In the genomic region with DNA sequence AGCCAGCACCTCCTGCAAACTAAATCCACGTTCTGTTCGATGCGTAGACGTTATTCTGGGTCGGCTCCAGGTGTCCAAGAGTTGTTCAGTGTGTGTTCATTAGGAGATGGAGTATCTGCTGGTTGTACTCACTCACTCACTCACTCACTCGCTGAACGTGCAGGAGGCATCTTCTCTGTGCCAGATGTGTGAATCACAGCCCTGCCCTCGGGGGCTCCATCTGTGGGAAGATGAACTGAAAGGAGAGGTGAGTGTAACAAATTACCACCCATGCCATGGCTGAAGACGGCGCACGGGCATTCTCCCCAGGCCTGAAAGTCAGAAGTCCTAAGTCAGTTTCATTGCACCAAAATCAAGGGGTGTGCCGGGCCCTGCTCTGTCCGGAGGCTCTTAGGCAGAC, we compare ENCODE assay signal across 17 cellular contexts. TPM values are rescaled to one million over a fixed set of nuclear protein-coding genes. Genes with fewer than 3 reads are reported as not detected.
A peak's percentile ranks its signal among the peaks of the same experiment; 100 is the strongest.
DNase-seq lines count a peak whose midpoint lies in the region; ATAC-seq and TF ChIP-seq lines count a peak whose summit lies in the region.
"Had no signal": no experiment of that assay in that cellular context is flagged by ENCODE, and none has a peak within 500 bp of the region (broad histone marks: within the 10 kb centered on the region; RNA-seq: fewer than 3 reads in every experiment).

No MANE protein-coding gene starts in this region.

- peak; percentile 37 for DNase-seq in BJ (ENCODE audit: low read depth)
- DNase-seq in HFFc6, result peak; percentile 77
- DNase-seq in RPMI7951 (ENCODE audit: low read depth), result peak; percentile 59
- peak; percentile 33 to 79 for DNase-seq in foreskin fibroblast
- DNase-seq in activated naive CD4-positive, alpha-beta T cell treated with anti-CD3 and anti-CD28 coated beads, Interleukin-2, amount 50 U/mL, for 72 hours (ENCODE audit: low spot score in 2 of 2), result no peak
- no peak for DNase-seq in activated naive CD8-positive, alpha-beta T cell treated with anti-CD3 and anti-CD28 coated beads for 36 hours
- DNase-seq: DMS 273 treated with DMSO at 0.1 percent for 48 hours, Karpas-422, NCI-H1105 treated with DMSO at 0.1 percent for 48 hours, NCI-H187, NCI-H446 treated with DMSO at 0.1 percent for 48 hours, NCI-H774 had no signal

- peaks cover 29% of the 10 kb centered on the region for H3K27me3 ChIP-seq in BJ (ENCODE audit: control insufficient read depth, insufficient read depth, low read length)

- no peak overlapping the region for H3K4me3 ChIP-seq in BJ (ENCODE audit: low read depth, low read length)
- no peak overlapping the region for H3K4me3 ChIP-seq in foreskin fibroblast (ENCODE audit: low read depth in 1 of 2, low read length in 2 of 2)
- H3K4me3 ChIP-seq: A549, GM23338 had no signal

- ATAC-seq in activated naive CD4-positive, alpha-beta T cell treated with anti-CD3 and anti-CD28 coated beads, Interleukin-2, amount 50 U/mL, for 72 hours, result no peak
- ATAC-seq in HG03039 (IDR thresholded peaks at IDR 0.05; ENCODE audit: unreplicated experiment), result no peak
- ATAC-seq: GM23338, Right ventricle myocardium inferior had no signal

- no peak for TF ChIP-seq CTCF in BJ (IDR thresholded peaks at IDR 0.05; ENCODE audit: insufficient read depth, low read depth, low read length)
- TF ChIP-seq CTCF in HFFc6 (IDR thresholded peaks at IDR 0.05), result no peak
- TF ChIP-seq CTCF in foreskin fibroblast (IDR thresholded peaks at IDR 0.05; ENCODE audit: low read depth, low read length), result no peak

- POLR2A ChIA-PET in BJ (lab: Charles Lee), result no interaction called here

- H3K4me1 Mint-ChIP-seq in HFFc6 (ENCODE audit: low read depth), result peaks cover 12% of the 10 kb centered on the region
- H3K4me1 Mint-ChIP-seq in activated naive CD8-positive, alpha-beta T cell treated with anti-CD3 and anti-CD28 coated beads for 36 hours, result peaks cover 3% of the 10 kb centered on the region
- H3K4me1 Mint-ChIP-seq: CD14-positive monocyte had no signal

- H3K36me3 ChIP-seq in BJ (ENCODE audit: control insufficient read depth, insufficient read depth, low read length), result no peaks in the 10 kb centered on the region

- H3K36me3 Mint-ChIP-seq in HFFc6 (ENCODE audit: low read depth), result no peaks in the 10 kb centered on the region
- H3K36me3 Mint-ChIP-seq in activated naive CD4-positive, alpha-beta T cell treated with anti-CD3 and anti-CD28 coated beads, Interleukin-2, amount 50 U/mL, for 72 hours, result no peaks in the 10 kb centered on the region
- H3K36me3 Mint-ChIP-seq in activated naive CD8-positive, alpha-beta T cell treated with anti-CD3 and anti-CD28 coated beads for 36 hours, result peaks cover 9% of the 10 kb centered on the region
- H3K36me3 Mint-ChIP-seq: CD14-positive monocyte had no signal

- H3K9me3 Mint-ChIP-seq in HFFc6, result peaks cover 8% of the 10 kb centered on the region
- no peaks in the 10 kb centered on the region for H3K9me3 Mint-ChIP-seq in activated naive CD4-positive, alpha-beta T cell treated with anti-CD3 and anti-CD28 coated beads, Interleukin-2, amount 50 U/mL, for 72 hours
- H3K9me3 Mint-ChIP-seq in activated naive CD8-positive, alpha-beta T cell treated with anti-CD3 and anti-CD28 coated beads for 36 hours, result no peaks in the 10 kb centered on the region
- H3K9me3 Mint-ChIP-seq: GM23338 had no signal

- no peak overlapping the region for H3K27ac Mint-ChIP-seq in HFFc6
- no peak overlapping the region for H3K27ac Mint-ChIP-seq in activated naive CD4-positive, alpha-beta T cell treated with anti-CD3 and anti-CD28 coated beads, Interleukin-2, amount 50 U/mL, for 72 hours
- H3K27ac Mint-ChIP-seq in activated naive CD8-positive, alpha-beta T cell treated with anti-CD3 and anti-CD28 coated beads for 36 hours, result no peak overlapping the region
- H3K27ac Mint-ChIP-seq: CD14-positive monocyte, GM23338 had no signal

- CTCF ChIA-PET in BJ (lab: Yijun Ruan, JAX), result no interaction called here

- peaks cover 48% of the 10 kb centered on the region for H3K27me3 Mint-ChIP-seq in HFFc6 (ENCODE audit: insufficient read depth)
- no peaks in the 10 kb centered on the region for H3K27me3 Mint-ChIP-seq in activated naive CD8-positive, alpha-beta T cell treated with anti-CD3 and anti-CD28 coated beads for 36 hours

- H3K4me3 Mint-ChIP-seq in HFFc6, result peak overlapping the region; percentile 35; the same call in 1 of the 2 replicates
- H3K4me3 Mint-ChIP-seq in activated naive CD8-positive, alpha-beta T cell treated with anti-CD3 and anti-CD28 coated beads for 36 hours, result no peak overlapping the region
- H3K4me3 Mint-ChIP-seq: CD14-positive monocyte, GM23338 had no signal

RNA-seq across cellular contexts. Expression of a gene that starts 16.1 kb away (rescaled TPM):
- 0.17 TPM in 1 of 2 replicates, not detected in the other for polyA plus RNA-seq in BJ (2011; rRNA removed)
- polyA minus RNA-seq in BJ (2011; rRNA and poly(A)+ RNA removed), result not detected in 2 replicates
- total RNA-seq in HFFc6 (2021; fragmentation: NEBNext Ultra II Directional; extraction: Animal tissue kit (Norgen Biotek cat#: 25700)), result under 1 TPM in 2 of 6 experiments, not detected in 4; 0.13 to 0.14 TPM
- not detected in 2 replicates for total RNA-seq in RPMI7951 (2014; rRNA removed; shearing (Covaris generic))
- under 1 TPM; 0.25 to 0.91 TPM for total RNA-seq in activated naive CD4-positive, alpha-beta T cell treated with anti-CD3 and anti-CD28 coated beads, Interleukin-2, amount 50 U/mL, for 72 hours
- 1 to 10 TPM; 3.8 to 4.7 TPM for total RNA-seq in activated naive CD8-positive, alpha-beta T cell treated with anti-CD3 and anti-CD28 coated beads for 36 hours

Comparison
In these comparisons a context has a peak if more than half of its experiments do, and no peak if none do; other contexts are left out.
1. DNase-seq: peak in BJ (single experiment), HFFc6 (single experiment), RPMI7951 (single experiment) and foreskin fibroblast (2 of 2); none in activated naive CD4-positive, alpha-beta T cell treated with anti-CD3 and anti-CD28 coated beads, Interleukin-2, amount 50 U/mL, for 72 hours (0 of 2) and activated naive CD8-positive, alpha-beta T cell treated with anti-CD3 and anti-CD28 coated beads for 36 hours (single experiment).